In the genomic region with DNA sequence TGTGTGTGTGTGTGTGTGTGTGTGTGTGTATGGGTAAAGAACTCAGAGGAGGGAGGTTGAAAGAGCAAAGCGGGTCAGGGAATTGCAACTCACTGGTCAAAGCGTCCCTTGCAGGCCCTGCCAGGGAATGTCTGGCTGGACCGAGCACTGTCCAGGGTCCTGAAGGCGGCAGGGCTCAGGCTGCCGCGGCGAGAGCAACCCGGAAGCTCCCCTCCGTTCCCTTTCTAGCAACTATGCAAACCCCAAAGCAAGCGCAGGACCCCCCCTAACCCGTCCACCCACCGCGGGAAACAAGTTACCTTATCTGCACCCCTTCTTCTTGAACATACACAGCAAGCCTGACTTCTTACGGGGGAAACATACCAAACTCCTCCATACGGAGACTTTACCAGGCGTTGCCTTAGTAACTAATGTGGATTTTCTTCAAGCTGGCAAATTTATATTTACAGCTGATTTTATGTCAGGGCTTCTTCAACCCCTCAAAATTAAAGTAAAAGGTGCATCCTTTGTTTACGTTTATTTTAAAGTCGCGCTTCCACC, we compare ENCODE assay signal across 8 cellular contexts. TPM values are rescaled to one million over a fixed set of nuclear protein-coding genes. Genes with fewer than 3 reads are reported as not detected.
DNase-seq lines count a peak whose midpoint lies in the region; ATAC-seq, FAIRE-seq and TF ChIP-seq lines count a peak whose summit lies in the region.

No MANE protein-coding gene starts in this region.

- no peak overlapping the region for H4K8ac ChIP-seq in neuronal stem cell (ENCODE audit: low read depth, low read length)

- peak; percentile 71 for ATAC-seq in GM19395 (IDR thresholded peaks at IDR 0.05; ENCODE audit: unreplicated experiment)

- no peaks in the 10 kb centered on the region for H3K79me1 ChIP-seq in neuronal stem cell (ENCODE audit: low read depth, low read length)

- no peak overlapping the region for H2BK15ac ChIP-seq in neuronal stem cell (ENCODE audit: low read length)

- peaks cover 0 to 5% of the 10 kb centered on the region in 2 donors for H3K4me1 ChIP-seq in neuronal stem cell (ENCODE audit: control insufficient read depth in 2 of 2, insufficient read depth in 1 of 2, low read depth in 1 of 2, low read length in 2 of 2)

- WGBS in neuronal stem cell (ENCODE audit: extremely low coverage in 2 of 2, insufficient read length in 2 of 2, insufficient replicate concordance in 1 of 2), 2 donors, result no CpG with 5 or more reads among the region's 19 CpGs

- H2BK5ac ChIP-seq in neuronal stem cell (ENCODE audit: low read length), result no peak overlapping the region

- no peak overlapping the region for H4K91ac ChIP-seq in neuronal stem cell (ENCODE audit: low read depth, low read length, poor library complexity)

- no peak for FAIRE-seq in RCC 7860 (lab: Jason Lieb, UNC)

- H3K4ac ChIP-seq in neuronal stem cell (ENCODE audit: low read length), result no peak overlapping the region

- H3K4me2 ChIP-seq in neuronal stem cell (ENCODE audit: insufficient read depth, low read length, poor library complexity, severe bottlenecking), result peak overlapping the region; percentile 65

- H3K18ac ChIP-seq in neuronal stem cell (ENCODE audit: low read length), result no peak overlapping the region

- no peak overlapping the region for H3K9ac ChIP-seq in neuronal stem cell (ENCODE audit: low read depth, low read length, poor library complexity)

- no peak overlapping the region for H3K27ac ChIP-seq in neuronal stem cell (replicated peaks; ENCODE audit: low read length)

- H3K9me3 ChIP-seq in neuronal stem cell (replicated peaks in 1 of 2; ENCODE audit: control insufficient read depth in 2 of 2, insufficient read depth in 1 of 2, low read depth in 1 of 2, low read length in 2 of 2), result no peaks in the 10 kb centered on the region

- H3K4me3 ChIP-seq in AG10803 (ENCODE audit: low read length), result peak overlapping the region; percentile 5; the same call in 1 of the 2 replicates
- peak overlapping the region; percentile 21 to 71 for H3K4me3 ChIP-seq in neuronal stem cell (ENCODE audit: low read length in 2 of 2)

- DNase-seq in AG10803 (ENCODE audit: low read depth) (peak; percentile 44), activated T-cell treated with anti-CD3 and anti-CD28 coated beads for 48 hours (ENCODE audit: low read depth) (peak; percentile 15), foreskin melanocyte (peak; percentile 58), neuronal stem cell (ENCODE audit: low spot score) (peak; percentile 77), RCC 7860 (ENCODE audit: low spot score) (no peak)
- no peak for DNase-seq in effector CD8-positive, alpha-beta T cell (lab: John Stamatoyannopoulos, UW)

- no peak; the same call in 1 of the 2 replicates for TF ChIP-seq CTCF in AG10803 (conservative IDR thresholded peaks at IDR 0.05; ENCODE audit: low read length)

- H3K36me3 ChIP-seq in neuronal stem cell (replicated peaks in 1 of 2; ENCODE audit: control insufficient read depth in 2 of 2, insufficient read depth in 2 of 2, low read length in 2 of 2), result no peaks in the 10 kb centered on the region

- H3K27me3 ChIP-seq in neuronal stem cell (ENCODE audit: control insufficient read depth in 3 of 3, insufficient read depth in 3 of 3, low read depth in 1 of 3, low read length in 3 of 3), result peaks cover 0 to 32% (median 16%) of the 10 kb centered on the region in 3 experiments

- H2BK120ac ChIP-seq in neuronal stem cell (ENCODE audit: low read depth, low read length), result no peak overlapping the region

- peak overlapping the region; percentile 54 for H2AFZ ChIP-seq in neuronal stem cell (ENCODE audit: low read length)

- peak; percentile 19; the same call in 1 of the 2 replicates for TF ChIP-seq RAD21 in Ishikawa (IDR thresholded peaks at IDR 0.05; ENCODE audit: low read depth)

- H2AK5ac ChIP-seq in neuronal stem cell (ENCODE audit: low read depth, low read length), result no peak overlapping the region

- H3K14ac ChIP-seq in neuronal stem cell (ENCODE audit: low read length), result no peak overlapping the region

- no peak overlapping the region for H2BK12ac ChIP-seq in neuronal stem cell (ENCODE audit: low read length)

- no peak for TF ChIP-seq EP300 in Ishikawa (IDR thresholded peaks at IDR 0.05; ENCODE audit: borderline replicate concordance)

- H3K23ac ChIP-seq in neuronal stem cell (ENCODE audit: low read depth, low read length, poor library complexity), result no peak overlapping the region

TF ChIP-seq in Ishikawa, 13 proteins besides CTCF, POLR2A, EP300 and RAD21:
- TF ChIP-seq, protein P1, sequence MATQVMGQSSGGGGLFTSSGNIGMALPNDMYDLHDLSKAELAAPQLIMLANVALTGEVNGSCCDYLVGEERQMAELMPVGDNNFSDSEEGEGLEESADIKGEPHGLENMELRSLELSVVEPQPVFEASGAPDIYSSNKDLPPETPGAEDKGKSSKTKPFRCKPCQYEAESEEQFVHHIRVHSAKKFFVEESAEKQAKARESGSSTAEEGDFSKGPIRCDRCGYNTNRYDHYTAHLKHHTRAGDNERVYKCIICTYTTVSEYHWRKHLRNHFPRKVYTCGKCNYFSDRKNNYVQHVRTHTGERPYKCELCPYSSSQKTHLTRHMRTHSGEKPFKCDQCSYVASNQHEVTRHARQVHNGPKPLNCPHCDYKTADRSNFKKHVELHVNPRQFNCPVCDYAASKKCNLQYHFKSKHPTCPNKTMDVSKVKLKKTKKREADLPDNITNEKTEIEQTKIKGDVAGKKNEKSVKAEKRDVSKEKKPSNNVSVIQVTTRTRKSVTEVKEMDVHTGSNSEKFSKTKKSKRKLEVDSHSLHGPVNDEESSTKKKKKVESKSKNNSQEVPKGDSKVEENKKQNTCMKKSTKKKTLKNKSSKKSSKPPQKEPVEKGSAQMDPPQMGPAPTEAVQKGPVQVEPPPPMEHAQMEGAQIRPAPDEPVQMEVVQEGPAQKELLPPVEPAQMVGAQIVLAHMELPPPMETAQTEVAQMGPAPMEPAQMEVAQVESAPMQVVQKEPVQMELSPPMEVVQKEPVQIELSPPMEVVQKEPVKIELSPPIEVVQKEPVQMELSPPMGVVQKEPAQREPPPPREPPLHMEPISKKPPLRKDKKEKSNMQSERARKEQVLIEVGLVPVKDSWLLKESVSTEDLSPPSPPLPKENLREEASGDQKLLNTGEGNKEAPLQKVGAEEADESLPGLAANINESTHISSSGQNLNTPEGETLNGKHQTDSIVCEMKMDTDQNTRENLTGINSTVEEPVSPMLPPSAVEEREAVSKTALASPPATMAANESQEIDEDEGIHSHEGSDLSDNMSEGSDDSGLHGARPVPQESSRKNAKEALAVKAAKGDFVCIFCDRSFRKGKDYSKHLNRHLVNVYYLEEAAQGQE (IDR thresholded peaks at IDR 0.05; ENCODE audit: low read depth), result peak; percentile 96
- TF ChIP-seq, protein P2, sequence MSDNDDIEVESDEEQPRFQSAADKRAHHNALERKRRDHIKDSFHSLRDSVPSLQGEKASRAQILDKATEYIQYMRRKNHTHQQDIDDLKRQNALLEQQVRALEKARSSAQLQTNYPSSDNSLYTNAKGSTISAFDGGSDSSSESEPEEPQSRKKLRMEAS (IDR thresholded peaks at IDR 0.05), result peak; percentile 36
- TF ChIP-seq TEAD4 (IDR thresholded peaks at IDR 0.05), result peak; percentile 54; the same call in 1 of the 2 replicates
- TF ChIP-seq USF1 (IDR thresholded peaks at IDR 0.05), result no peak

RNA-seq across cellular contexts. Expression of gene GRM1, which starts 0.5 kb away (rescaled TPM):
- 0.18 TPM for polyA plus RNA-seq in neuronal stem cell (2013, experiment 1 of 2)
- polyA plus RNA-seq in neuronal stem cell (2013, experiment 2 of 2), result 0.21 TPM

Comparison
In these comparisons a context has a peak if more than half of its experiments do, and no peak if none do; other contexts are left out.
1. DNase-seq: peak in AG10803 (single experiment), activated T-cell treated with anti-CD3 and anti-CD28 coated beads for 48 hours (single experiment), foreskin melanocyte (single experiment) and neuronal stem cell (single experiment); none in effector CD8-positive, alpha-beta T cell (single experiment) and RCC 7860 (single experiment).